19 cellular contexts compared by ENCODE assay signal in the genomic region with DNA sequence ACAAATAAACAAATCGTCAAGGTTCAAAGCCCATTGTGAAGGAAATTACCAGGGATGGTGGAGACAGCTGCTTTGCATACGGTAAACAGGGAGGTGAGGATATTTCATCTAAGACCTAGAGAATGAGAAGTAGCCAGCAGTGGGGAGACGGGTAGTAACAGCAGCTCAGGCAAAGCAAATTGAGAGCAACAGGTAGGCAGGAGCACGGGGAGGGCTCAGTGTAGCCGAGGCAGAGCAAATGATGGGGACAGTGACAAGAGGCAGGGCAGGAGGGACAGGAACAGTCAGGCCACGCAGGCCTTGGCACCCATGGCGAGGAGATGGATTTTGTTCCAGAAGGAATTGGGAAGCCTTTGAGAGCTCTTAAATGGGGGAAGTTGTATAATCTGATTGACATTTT. TPM values are rescaled to one million over a fixed set of nuclear protein-coding genes. Genes with fewer than 3 reads are reported as not detected.
A peak's percentile ranks its signal among the peaks of the same experiment; 100 is the strongest.
DNase-seq lines count a peak whose midpoint lies in the region; ATAC-seq and TF ChIP-seq lines count a peak whose summit lies in the region.
"Had no signal": no experiment of that assay in that cellular context is flagged by ENCODE, and none has a peak within 500 bp of the region (broad histone marks: within the 10 kb centered on the region; RNA-seq: fewer than 3 reads in every experiment).

No MANE protein-coding gene starts in this region.

- H3K9me3 ChIP-seq in left ventricle myocardium inferior (replicated peaks) (no peaks in the 10 kb centered on the region), psoas muscle (no peaks in the 10 kb centered on the region)
- H3K9me3 ChIP-seq in CD8-positive, alpha-beta memory T cell (ENCODE audit: low read length) = no peaks in the 10 kb centered on the region
- H3K9me3 ChIP-seq: HAP-1 had no signal

- CTCF ChIA-PET in CD8-positive, alpha-beta memory T cell (lab: Charles Lee) = no interaction called here

- no peaks in the 10 kb centered on the region for H3K36me3 ChIP-seq in left ventricle myocardium inferior
- no peaks in the 10 kb centered on the region for H3K36me3 ChIP-seq in psoas muscle (ENCODE audit: insufficient read depth in 1 of 2, low read depth in 1 of 2)
- no peaks in the 10 kb centered on the region for H3K36me3 ChIP-seq in CD8-positive, alpha-beta memory T cell (ENCODE audit: insufficient read depth, low read length)
- H3K36me3 ChIP-seq: BLaER1 treated with 17β-estradiol and CSF1 and Interleukin-3, amounts not matched to agents 10 nM and 100 nM; HAP-1 had no signal

- H3K4me3 ChIP-seq in left ventricle myocardium inferior = no peak overlapping the region
- no peak overlapping the region for H3K4me3 ChIP-seq in psoas muscle
- H3K4me3 ChIP-seq in CD8-positive, alpha-beta memory T cell (ENCODE audit: low read length) = no peak overlapping the region
- H3K4me3 ChIP-seq: BLaER1 treated with 17β-estradiol and CSF1 and Interleukin-3, amounts not matched to agents 10 nM and 100 nM; HAP-1 had no signal

- WGBS in psoas muscle, 3 donors = 28 to 42% (median 28%) methylated on average over 7 of the region's 7 CpGs

- H3K27ac ChIP-seq in left ventricle myocardium inferior (replicated peaks) = peak overlapping the region; percentile 40
- H3K27ac ChIP-seq in psoas muscle = peak overlapping the region; percentile 87
- no peak overlapping the region for H3K27ac ChIP-seq in CD8-positive, alpha-beta memory T cell (ENCODE audit: low read depth, low read length)
- H3K27ac ChIP-seq: 22Rv1; BLaER1 treated with 17β-estradiol and CSF1 and Interleukin-3, amounts not matched to agents 10 nM and 100 nM had no signal

- H3K36me3 Mint-ChIP-seq in endothelial cell (ENCODE audit: low read depth, unreplicated experiment) = no peaks in the 10 kb centered on the region
- peaks cover 0 to 2% (median 0%) of the 10 kb centered on the region in 3 donors for H3K36me3 Mint-ChIP-seq in CD8-positive, alpha-beta memory T cell
- H3K36me3 Mint-ChIP-seq: CD14-positive monocyte had no signal

- intact Hi-C loops in left ventricle myocardium inferior (cut with micrococcal nuclease) = no loop called here
- intact Hi-C loops in Right ventricle myocardium inferior (cut with DNase I) = no loop called here
- intact Hi-C loops in psoas muscle (cut with DNase I) = no loop called here

- DNase-seq in left ventricle myocardium inferior = no peak
- DNase-seq in Right ventricle myocardium inferior (ENCODE audit: missing footprints) = no peak
- no peak for DNase-seq in endothelial cell (ENCODE audit: low spot score)
- DNase-seq in psoas muscle = no peak
- no peak for DNase-seq in CD8-positive, alpha-beta memory T cell
- DNase-seq: Calu3; CD4-positive, alpha-beta T cell; COR-L47; DMS53; DMS79 treated with DMSO at 0.1 percent for 48 hours; GOT3 had no signal

- H3K4me1 ChIP-seq in left ventricle myocardium inferior (peaks cover 39% of the 10 kb centered on the region), psoas muscle (peaks cover 30% of the 10 kb centered on the region)
- peaks cover 22% of the 10 kb centered on the region for H3K4me1 ChIP-seq in CD8-positive, alpha-beta memory T cell (ENCODE audit: insufficient read depth, low read length)
- H3K4me1 ChIP-seq: HAP-1 had no signal

- no peaks in the 10 kb centered on the region for H3K9me3 Mint-ChIP-seq in endothelial cell (ENCODE audit: unreplicated experiment)
- peaks cover 0 to 1% (median 0%) of the 10 kb centered on the region in 5 donors for H3K9me3 Mint-ChIP-seq in CD8-positive, alpha-beta memory T cell
- H3K9me3 Mint-ChIP-seq: CD4-positive, alpha-beta T cell had no signal

- ATAC-seq in Right ventricle myocardium inferior = no peak
- ATAC-seq in psoas muscle = no peak
- ATAC-seq in HG02642 (IDR thresholded peaks at IDR 0.05; ENCODE audit: poor library complexity, unreplicated experiment) = no peak
- ATAC-seq in HG03108 (IDR thresholded peaks at IDR 0.05; ENCODE audit: unreplicated experiment) = no peak
- no peak for ATAC-seq in GM21423 (IDR thresholded peaks at IDR 0.05; ENCODE audit: unreplicated experiment)

- no peak overlapping the region for H3K27ac Mint-ChIP-seq in endothelial cell (ENCODE audit: unreplicated experiment)
- H3K27ac Mint-ChIP-seq in CD8-positive, alpha-beta memory T cell = no peak overlapping the region
- H3K27ac Mint-ChIP-seq: B cell; CD14-positive monocyte; CD4-positive, alpha-beta T cell had no signal

- peaks cover 8% of the 10 kb centered on the region for H3K4me1 Mint-ChIP-seq in endothelial cell (ENCODE audit: unreplicated experiment)
- peaks cover 17 to 28% (median 26%) of the 10 kb centered on the region in 3 donors for H3K4me1 Mint-ChIP-seq in CD8-positive, alpha-beta memory T cell
- H3K4me1 Mint-ChIP-seq: B cell had no signal

- H3K27me3 Mint-ChIP-seq in endothelial cell (ENCODE audit: unreplicated experiment) = peaks cover 4% of the 10 kb centered on the region
- H3K27me3 Mint-ChIP-seq in CD8-positive, alpha-beta memory T cell = peaks cover 10 to 31% of the 10 kb centered on the region in 2 donors
- H3K27me3 Mint-ChIP-seq: CD4-positive, alpha-beta T cell had no signal

- H3K27me3 ChIP-seq in left ventricle myocardium inferior (ENCODE audit: low read depth) = peaks cover 19% of the 10 kb centered on the region
- H3K27me3 ChIP-seq in psoas muscle (ENCODE audit: insufficient read depth in 3 of 3, low read length in 2 of 3) = no peaks in the 10 kb centered on the region
- no peaks in the 10 kb centered on the region for H3K27me3 ChIP-seq in CD8-positive, alpha-beta memory T cell (ENCODE audit: insufficient read depth, low read length, poor library complexity, severe bottlenecking)
- H3K27me3 ChIP-seq: BLaER1 treated with 17β-estradiol and CSF1 and Interleukin-3, amounts not matched to agents 10 nM and 100 nM had no signal

- TF ChIP-seq CTCF in left ventricle myocardium inferior (IDR thresholded peaks at IDR 0.05; ENCODE audit: borderline replicate concordance) (no peak), endothelial cell (IDR thresholded peaks at IDR 0.05; ENCODE audit: unreplicated experiment) (no peak), psoas muscle (IDR thresholded peaks at IDR 0.05) (no peak)

- H3K4me3 Mint-ChIP-seq in endothelial cell (ENCODE audit: unreplicated experiment) = peak overlapping the region; percentile 34
- H3K4me3 Mint-ChIP-seq in CD8-positive, alpha-beta memory T cell = no peak overlapping the region
- H3K4me3 Mint-ChIP-seq: B cell; CD14-positive monocyte; CD4-positive, alpha-beta T cell had no signal

- POLR2A ChIA-PET in CD8-positive, alpha-beta memory T cell (lab: Charles Lee) = no interaction called here

RNA-seq across cellular contexts. Expression of a gene that starts 29.0 kb away (rescaled TPM):
- total RNA-seq in left ventricle myocardium inferior = 2.3 TPM
- total RNA-seq in Right ventricle myocardium inferior = 1.4 TPM
- total RNA-seq in endothelial cell (ENCODE audit: unreplicated experiment) = 22.9 TPM
- 10 to 100 TPM in 2 of 4 donors, 1 to 10 TPM in 2; 2.5 to 20.6 (median 9.2) TPM for total RNA-seq in psoas muscle
- 1 to 10 TPM; 1.3 to 5.3 (median 1.9) TPM for polyA plus RNA-seq in psoas muscle
- 1 to 10 TPM; 3.9 to 4.1 TPM for total RNA-seq in CD8-positive, alpha-beta memory T cell
- polyA plus RNA-seq in CD8-positive, alpha-beta memory T cell = 20.3 TPM

RNA-seq across cellular contexts. Expression of a gene that starts 51.5 kb away (rescaled TPM):
- total RNA-seq in left ventricle myocardium inferior (26.4 TPM), Right ventricle myocardium inferior (30.4 TPM), endothelial cell (ENCODE audit: unreplicated experiment) (155 TPM), psoas muscle (10 to 100 TPM; 24.5 to 44.2 (median 27.0) TPM)
- polyA plus RNA-seq in psoas muscle = 10 to 100 TPM; 16.7 to 46.5 (median 26.4) TPM
- 100 to 1,000 TPM; 228 to 234 TPM for total RNA-seq in CD8-positive, alpha-beta memory T cell
- 96.8 TPM for polyA plus RNA-seq in CD8-positive, alpha-beta memory T cell
